Comparison of ENCODE assay signal across 12 cellular contexts in the genomic region with DNA sequence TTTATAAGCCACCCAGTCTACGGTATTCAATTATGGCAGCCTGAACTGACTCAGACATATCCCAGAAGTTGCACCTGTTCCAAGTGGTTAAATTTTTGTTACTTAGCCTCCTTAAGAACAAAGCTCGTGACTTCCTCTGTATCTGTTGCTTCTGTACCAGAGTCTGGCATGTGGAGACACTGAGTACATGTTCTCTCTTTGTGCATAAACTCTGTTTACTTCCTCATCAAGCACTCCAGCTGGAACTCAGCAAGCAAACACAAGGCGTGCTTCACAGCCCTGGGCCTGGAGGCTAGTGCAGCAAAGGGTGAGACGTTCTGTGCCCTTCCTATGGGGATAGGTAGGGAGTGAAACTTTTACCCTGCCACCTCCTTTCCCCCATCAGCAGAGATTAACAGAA. TPM values are rescaled to one million over a fixed set of nuclear protein-coding genes. Genes with fewer than 3 reads are reported as not detected.
DNase-seq lines count a peak whose midpoint lies in the region; ATAC-seq and TF ChIP-seq lines count a peak whose summit lies in the region.
"Had no signal": no experiment of that assay in that cellular context is flagged by ENCODE, and none has a peak within 500 bp of the region (broad histone marks: within the 10 kb centered on the region; RNA-seq: fewer than 3 reads in every experiment).

No MANE protein-coding gene starts in this region.

- WGBS in heart right ventricle, 2 donors = 48 to 62% methylated on average over 4 of the region's 4 CpGs
- WGBS in prostate gland = 7% methylated on average over 4 of the region's 4 CpGs

- H3K36me3 Mint-ChIP-seq in CD4-positive, alpha-beta T cell (ENCODE audit: low read depth) = no peaks in the 10 kb centered on the region
- H3K36me3 Mint-ChIP-seq in natural killer cell = no peaks in the 10 kb centered on the region
- H3K36me3 Mint-ChIP-seq in GM23338 (ENCODE audit: low read depth) = no peaks in the 10 kb centered on the region
- H3K36me3 Mint-ChIP-seq: activated naive CD8-positive, alpha-beta T cell treated with anti-CD3 and anti-CD28 coated beads, Interleukin-2, amount 10 ng/mL, durations not matched to agents 7 days and 5 days had no signal

- intact Hi-C loops in CD4-positive, alpha-beta T cell (cut with DNase I, micrococcal nuclease) = no loop called here
- intact Hi-C loops in heart right ventricle (cut with DNase I) (loop anchor here in 3 of 10 donors (10.0 kb wide), 1 partner anchor 436 kb away; no protein-coding TSS in a partner anchor), prostate gland (cut with DNase I) (loop anchor here (10.0 kb wide), 2 partner anchors 66 to 236 kb away; partner anchors contain the start of gene TXN), natural killer cell (cut with micrococcal nuclease) (loop anchor here (10.0 kb wide), 1 partner anchor 436 kb away; no protein-coding TSS in a partner anchor)

- H3K4me3 Mint-ChIP-seq in CD4-positive, alpha-beta T cell = no peak overlapping the region
- H3K4me3 Mint-ChIP-seq in natural killer cell (no peak overlapping the region), GM23338 (no peak overlapping the region)
- H3K4me3 Mint-ChIP-seq: activated naive CD8-positive, alpha-beta T cell treated with anti-CD3 and anti-CD28 coated beads, Interleukin-2, amount 10 ng/mL, durations not matched to agents 7 days and 5 days had no signal

- H3K4me1 ChIP-seq in heart right ventricle (peaks cover 0 to 32% (median 0%) of the 10 kb centered on the region in 9 donors), prostate gland (replicated peaks) (peaks cover 8% of the 10 kb centered on the region), GM23338 (ENCODE audit: insufficient read depth) (peaks cover 4% of the 10 kb centered on the region; the same call in 1 of the 2 replicates)

- peaks cover 4% of the 10 kb centered on the region for H3K4me1 Mint-ChIP-seq in CD4-positive, alpha-beta T cell (ENCODE audit: low read depth)
- H3K4me1 Mint-ChIP-seq in natural killer cell = peaks cover 0 to 8% of the 10 kb centered on the region in 2 donors
- peaks cover 12% of the 10 kb centered on the region; the same call in 2 of the 3 replicates for H3K4me1 Mint-ChIP-seq in GM23338
- H3K4me1 Mint-ChIP-seq: activated naive CD8-positive, alpha-beta T cell treated with anti-CD3 and anti-CD28 coated beads, Interleukin-2, amount 10 ng/mL, durations not matched to agents 7 days and 5 days had no signal

- H3K4me2 ChIP-seq in GM23338 = no peak overlapping the region

- no peaks in the 10 kb centered on the region for H3F3A ChIP-seq in GM23338 (replicated peaks; ENCODE audit: low read depth)

- H2AFZ ChIP-seq in GM23338 = no peak overlapping the region

- H4K20me1 ChIP-seq in GM23338 (replicated peaks; ENCODE audit: insufficient read depth) = no peaks in the 10 kb centered on the region

- H3K9me3 Mint-ChIP-seq in CD4-positive, alpha-beta T cell = no peaks in the 10 kb centered on the region
- H3K9me3 Mint-ChIP-seq in natural killer cell = no peaks in the 10 kb centered on the region
- H3K9me3 Mint-ChIP-seq in GM23338 = no peaks in the 10 kb centered on the region
- H3K9me3 Mint-ChIP-seq: activated naive CD8-positive, alpha-beta T cell treated with anti-CD3 and anti-CD28 coated beads, Interleukin-2, amount 10 ng/mL, durations not matched to agents 7 days and 5 days had no signal

- no peak for DNase-seq in CD4-positive, alpha-beta T cell
- DNase-seq in NCI-H2196 treated with DMSO at 0.1 percent for 48 hours (lab: John Stamatoyannopoulos, UW; ENCODE audit: unreplicated experiment) = peak; percentile 41
- DNase-seq in heart right ventricle = no peak
- peak; percentile 94 for DNase-seq in prostate gland (ENCODE audit: low spot score)
- no peak for DNase-seq in natural killer cell
- no peak for DNase-seq in GM23338 (ENCODE audit: low spot score)
- DNase-seq in GM13977 (ENCODE audit: low spot score) = no peak
- DNase-seq: activated naive CD8-positive, alpha-beta T cell treated with anti-CD3 and anti-CD28 coated beads, Interleukin-2, amount 10 ng/mL, durations not matched to agents 7 days and 5 days; NCI-H2227 treated with DMSO at 0.1 percent for 48 hours; occipital lobe; stimulated activated CD8-positive, alpha-beta memory T cell treated with anti-CD3 and anti-CD28 coated beads, Interleukin-4, amount 100 ng/mL, for 48 hours had no signal

- H3K9me2 ChIP-seq in GM23338 (ENCODE audit: insufficient read depth) = 0 out of 2 replicates have a peak, but pooled peaks cover 4% of the 10 kb centered on the region

- POLR2A ChIA-PET in CD4-positive, alpha-beta T cell (lab: Charles Lee) = no interaction called here

- H3K27me3 Mint-ChIP-seq in CD4-positive, alpha-beta T cell = no peaks in the 10 kb centered on the region
- H3K27me3 Mint-ChIP-seq in natural killer cell (ENCODE audit: low read depth in 2 of 2) (peaks cover 0 to 7% of the 10 kb centered on the region in 2 donors), GM23338 (ENCODE audit: insufficient read depth, low read depth, poor library complexity) (peaks cover 6% of the 10 kb centered on the region)

- H3K27ac ChIP-seq in CD4-positive, alpha-beta T cell (ENCODE audit: low read depth, low read length) = no peak overlapping the region
- H3K27ac ChIP-seq in heart right ventricle (peak overlapping the region in 2 of 10 donors; percentile 2 to 54), prostate gland (peak overlapping the region; percentile 61 to 78), GM23338 (ENCODE audit: low read depth) (no peak overlapping the region)

- CTCF ChIA-PET in CD4-positive, alpha-beta T cell (lab: Charles Lee) = no interaction called here

- no peak for TF ChIP-seq CTCF in CD4-positive, alpha-beta T cell (IDR thresholded peaks at IDR 0.05)
- TF ChIP-seq CTCF in heart right ventricle (IDR thresholded peaks at IDR 0.05) (no peak), prostate gland (IDR thresholded peaks at IDR 0.05) (no peak), natural killer cell (IDR thresholded peaks at IDR 0.05) (no peak), GM23338 (conservative IDR thresholded peaks at IDR 0.05; ENCODE audit: low read depth in 2 of 2) (no peak), GM13977 (IDR thresholded peaks at IDR 0.05; ENCODE audit: extremely low read depth, insufficient read depth, missing control alignments) (no peak)

- in situ Hi-C loops in GM13977 (cut with MboI; ENCODE audit: low pct_unique_long_range_greater_than_20kb, low sequenced_read_pairs, unreplicated experiment) = loop anchor here (10.0 kb wide), 1 partner anchor 436 kb away; no protein-coding TSS in a partner anchor

- ATAC-seq in CD4-positive, alpha-beta T cell (ENCODE audit: poor library complexity) = no peak
- ATAC-seq in heart right ventricle (peak in 6 of 8 donors; percentile 34 to 90 (median 62)), HG02938 (IDR thresholded peaks at IDR 0.05; ENCODE audit: unreplicated experiment) (no peak), natural killer cell (no peak), GM23338 (no peak)

- H3K27me3 ChIP-seq in CD4-positive, alpha-beta T cell (ENCODE audit: control insufficient read depth, insufficient read depth, low read length) = no peaks in the 10 kb centered on the region
- H3K27me3 ChIP-seq in heart right ventricle (no peaks in the 10 kb centered on the region), prostate gland (replicated peaks; ENCODE audit: insufficient read depth) (no peaks in the 10 kb centered on the region), GM23338 (ENCODE audit: insufficient read depth) (no peaks in the 10 kb centered on the region)

- TF ChIP-seq POLR2A in prostate gland (IDR thresholded peaks at IDR 0.05) = no peak

- peak overlapping the region; percentile 28 for H3K27ac Mint-ChIP-seq in CD4-positive, alpha-beta T cell
- H3K27ac Mint-ChIP-seq in natural killer cell (no peak overlapping the region), GM23338 (no peak overlapping the region)
- H3K27ac Mint-ChIP-seq: activated naive CD8-positive, alpha-beta T cell treated with anti-CD3 and anti-CD28 coated beads, Interleukin-2, amount 10 ng/mL, durations not matched to agents 7 days and 5 days had no signal

- H3K79me2 ChIP-seq in GM23338 (replicated peaks; ENCODE audit: insufficient read depth) = no peaks in the 10 kb centered on the region

- H3K9me3 ChIP-seq in CD4-positive, alpha-beta T cell (ENCODE audit: control insufficient read depth, low read length) = no peaks in the 10 kb centered on the region
- H3K9me3 ChIP-seq in heart right ventricle = no peaks in the 10 kb centered on the region
- no peaks in the 10 kb centered on the region for H3K9me3 ChIP-seq in prostate gland

- H3K4me3 ChIP-seq in heart right ventricle = no peak overlapping the region
- no peak overlapping the region for H3K4me3 ChIP-seq in prostate gland
- no peak overlapping the region for H3K4me3 ChIP-seq in GM23338

- H3K36me3 ChIP-seq in heart right ventricle = no peaks in the 10 kb centered on the region
- H3K36me3 ChIP-seq in prostate gland = no peaks in the 10 kb centered on the region
- H3K36me3 ChIP-seq in GM23338 (ENCODE audit: insufficient read depth) = no peaks in the 10 kb centered on the region

TF ChIP-seq in GM23338, 12 proteins besides CTCF, POLR2A, EP300 and RAD21 (continues in another document):
- TF ChIP-seq NANOG (IDR thresholded peaks at IDR 0.05; ENCODE audit: borderline replicate concordance) = no peak
- TF ChIP-seq CREB1 (CRISPR knock-in tag; IDR thresholded peaks at IDR 0.05; ENCODE audit: low read depth) = no peak

RNA-seq across cellular contexts. Expression of gene C9orf152, which starts 19.0 kb away (rescaled TPM):
- total RNA-seq in CD4-positive, alpha-beta T cell = not detected
- total RNA-seq in heart right ventricle (not detected), prostate gland (10 to 100 TPM in 1 of 2 donors, 1 to 10 TPM in 1; 9.0 to 32.6 TPM), natural killer cell (not detected)
- polyA plus RNA-seq in heart right ventricle (not detected), GM23338 (2016; fragmentation: Nextera tagmentation; extraction: Ambion mirVana) (not detected in 2 replicates)
- total RNA-seq in GM23338 (2014; rRNA removed; shearing (Covaris generic)) = not detected in 2 replicates
- total RNA-seq: activated naive CD8-positive, alpha-beta T cell treated with anti-CD3 and anti-CD28 coated beads, Interleukin-2, amount 10 ng/mL, durations not matched to agents 7 days and 5 days; occipital lobe had no signal

Comparison
In these comparisons a context has a peak if more than half of its experiments do, and no peak if none do; other contexts are left out.
1. ATAC-seq: peak in heart right ventricle (6 of 8); none in CD4-positive, alpha-beta T cell (single experiment), HG02938 (single experiment), natural killer cell (0 of 3) and GM23338 (single experiment).
2. DNase-seq: peak in NCI-H2196 treated with DMSO at 0.1 percent for 48 hours (single experiment) and prostate gland (single experiment); none in CD4-positive, alpha-beta T cell (0 of 10), heart right ventricle (0 of 2), natural killer cell (single experiment), GM23338 (single experiment) and GM13977 (single experiment).
3. H3K27ac ChIP-seq: peak in prostate gland (2 of 2); none in CD4-positive, alpha-beta T cell (single experiment) and GM23338 (single experiment).
4. RNA of gene C9orf152, which starts 19.0 kb away (total RNA-seq): 9.0 to 32.6 TPM in prostate gland; not detected in CD4-positive, alpha-beta T cell, not detected in heart right ventricle, not detected in natural killer cell and not detected in GM23338; every median in the first group is over 4 times any median in the second.
5. intact Hi-C loops: an anchor here in prostate gland (10.0 kb wide) and natural killer cell (10.0 kb wide); none called in CD4-positive, alpha-beta T cell.